Comparison of ENCODE assay signal across 8 cellular contexts in the genomic region with DNA sequence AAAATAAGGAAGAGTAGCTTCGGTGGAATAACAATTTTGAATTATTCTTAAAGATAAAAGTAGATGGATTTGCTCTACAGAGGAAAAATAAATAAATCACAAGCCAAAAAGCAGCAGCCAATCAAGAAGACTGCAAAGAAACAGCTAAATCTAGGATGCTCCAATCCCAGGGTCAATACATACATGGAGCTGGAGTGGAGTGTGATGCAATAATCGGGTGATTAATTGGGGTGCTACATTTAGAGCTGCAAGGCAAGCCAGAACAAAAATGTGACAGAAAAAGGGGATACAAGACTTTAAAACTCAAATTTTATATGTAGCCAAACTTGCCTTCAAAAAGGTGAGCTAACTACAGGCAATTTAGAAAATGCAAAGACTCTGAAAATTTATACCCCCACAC.
"Had no signal": no experiment of that assay in that cellular context is flagged by ENCODE, and none has a peak within 500 bp of the region (broad histone marks: within the 10 kb centered on the region; RNA-seq: fewer than 3 reads in every experiment).

No MANE protein-coding gene starts in this region.

- H3K27me3 Mint-ChIP-seq: IgD-negative memory B cell had no signal

- H3K27ac Mint-ChIP-seq: HFFc6 had no signal

- H3K36me3 Mint-ChIP-seq: IgD-negative memory B cell had no signal

- H3K4me3 Mint-ChIP-seq: HFFc6, IgD-negative memory B cell had no signal

- H3K4me1 ChIP-seq: HAP-1 had no signal

- H3K36me3 ChIP-seq: HAP-1 had no signal

- H3K4me3 ChIP-seq: HAP-1 had no signal

- DNase-seq: GOT3, HFFc6, KG1 had no signal

- FAIRE-seq: H54, HTR-8/SVneo had no signal

- H3K9me3 ChIP-seq: HAP-1 had no signal

- ATAC-seq: HCT116 had no signal

- H3K9me3 Mint-ChIP-seq: HFFc6 had no signal
